ENCODE assay signal across 21 cellular contexts in the genomic region with DNA sequence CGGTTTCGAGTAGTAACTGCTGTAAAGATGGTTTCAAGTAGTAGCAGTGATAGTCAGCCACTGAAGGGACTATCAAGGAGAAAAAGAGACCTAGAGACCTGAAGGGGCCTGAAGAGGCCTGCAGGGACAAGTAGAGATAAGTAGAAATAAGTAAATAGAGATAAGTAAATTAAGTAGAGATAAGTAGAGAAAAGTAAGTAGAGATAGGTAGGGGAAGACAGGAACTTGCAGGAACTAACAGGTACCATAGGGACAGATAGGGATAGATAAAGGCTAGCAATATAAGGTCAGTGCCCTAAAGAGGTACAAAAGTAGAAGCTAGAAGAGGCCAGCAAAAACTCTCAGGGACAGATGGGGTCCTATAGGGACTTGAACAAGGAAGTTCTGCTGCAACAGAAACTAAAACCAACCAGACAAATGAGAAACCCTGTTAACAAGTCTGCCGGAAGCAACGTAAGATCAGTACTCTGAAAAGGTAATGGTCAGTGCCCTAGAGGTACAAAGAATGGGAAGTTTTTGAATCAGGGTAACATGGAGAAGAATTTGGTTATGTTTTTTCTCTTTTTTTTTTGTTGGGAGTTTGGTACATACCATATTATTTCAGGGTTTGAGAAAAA. TPM values are rescaled to one million over a fixed set of nuclear protein-coding genes. Genes with fewer than 3 reads are reported as not detected.
A peak's percentile ranks its signal among the peaks of the same experiment; 100 is the strongest.
DNase-seq lines count a peak whose midpoint lies in the region; ATAC-seq, FAIRE-seq and TF ChIP-seq lines count a peak whose summit lies in the region.
"Had no signal": no experiment of that assay in that cellular context is flagged by ENCODE, and none has a peak within 500 bp of the region (broad histone marks: within the 10 kb centered on the region; RNA-seq: fewer than 3 reads in every experiment).

No MANE protein-coding gene starts in this region.

- TF ChIP-seq RAD21 in GM12878 (IDR thresholded peaks at IDR 0.05; ENCODE audit: insufficient read depth, low read depth, low read length): no peak

- no peak for TF ChIP-seq CTCF in GM20000 (IDR thresholded peaks at IDR 0.05; ENCODE audit: extremely low read depth, missing control alignments)
- TF ChIP-seq CTCF in GM12878 (IDR thresholded peaks at IDR 0.05 in 2 of 3, conservative IDR thresholded peaks at IDR 0.05 in 1 of 3; ENCODE audit: control insufficient read depth in 2 of 3, extremely low read depth in 1 of 3, insufficient read depth in 1 of 3, low read depth in 3 of 3, low read length in 3 of 3): no peak
- TF ChIP-seq CTCF in suprapubic skin (IDR thresholded peaks at IDR 0.05): no peak

- POLR2A ChIA-PET in GM12878 (lab: Charles Lee): interaction anchor here (0.7 kb wide), 1 partner anchor 134 kb away, joined by 3 read pairs; no protein-coding TSS in a partner anchor

- H3K27ac ChIP-seq in GM12878 (ENCODE audit: control insufficient read depth, insufficient read depth) (peak overlapping the region; percentile 24; the same call in 1 of the 2 replicates), suprapubic skin (no peak overlapping the region)
- H3K27ac ChIP-seq: neutrophil, right lobe of liver, vagina had no signal

- RAD21 ChIA-PET in GM12878 (lab: Charles Lee; ENCODE audit: unreplicated experiment): no interaction called here

- H3K4me1 ChIP-seq in GM12878 (ENCODE audit: control insufficient read depth, insufficient read depth, low read length): peaks cover 7% of the 10 kb centered on the region
- peaks cover 4% of the 10 kb centered on the region for H3K4me1 ChIP-seq in suprapubic skin
- H3K4me1 ChIP-seq: right lobe of liver, vagina had no signal

- H3K36me3 ChIP-seq in GM12878 (ENCODE audit: control insufficient read depth in 2 of 2, insufficient read depth in 2 of 2, low read length in 1 of 2) (no peaks in the 10 kb centered on the region), suprapubic skin (no peaks in the 10 kb centered on the region)
- H3K36me3 ChIP-seq: neutrophil, right lobe of liver, vagina had no signal

- no peak overlapping the region for H3K9ac ChIP-seq in GM12878 (ENCODE audit: control insufficient read depth, insufficient read depth, low read length)

- WGBS in GM12878 (ENCODE audit: insufficient coverage, insufficient replicate concordance, low lambda C conversion rate, missing lambda C conversion rate): 49% methylated on average over 4 of the region's 4 CpGs
- WGBS in suprapubic skin: 92% methylated on average over 4 of the region's 4 CpGs

- CTCF ChIA-PET in GM12878 (lab: Yijun Ruan, JAX): no interaction called here

- in situ Hi-C loops in GM12878 (cut with MboI): no loop called here

- intact Hi-C loops in GM12878 (cut with micrococcal nuclease; ENCODE audit: unreplicated experiment): no loop called here

- no peak overlapping the region for H3K4me2 ChIP-seq in GM12878 (ENCODE audit: control insufficient read depth, insufficient read depth)

- H3K9me3 ChIP-seq in GM12878 (replicated peaks; ENCODE audit: control insufficient read depth, insufficient read depth, low read length): no peaks in the 10 kb centered on the region; the same call in 1 of the 3 replicates
- no peaks in the 10 kb centered on the region for H3K9me3 ChIP-seq in suprapubic skin
- H3K9me3 ChIP-seq: neutrophil, right lobe of liver, vagina had no signal

- SMC1A ChIA-PET in GM12878 (lab: Charles Lee; ENCODE audit: uncharacterized antibody, unreplicated experiment): interaction anchor here (0.6 to 1.1 kb wide), 3 partner anchors 9 to 386 kb away, joined by 3 to 5 read pairs (median 4); a partner anchor contains a TSS

- BruUV-seq in GM12878 (replicated peaks; lab: Mats Ljungman, UMichigan): no TSS peak

- H3K79me2 ChIP-seq in GM12878 (ENCODE audit: control insufficient read depth, insufficient read depth, low read length): no peaks in the 10 kb centered on the region

- FAIRE-seq in GM12878 (lab: Jason Lieb, UNC): peak; percentile 23
- FAIRE-seq: endometrium, H54 had no signal

- peak overlapping the region; percentile 64 for H2AFZ ChIP-seq in GM12878 (ENCODE audit: control insufficient read depth, low read depth, low read length)

- TF ChIP-seq EP300 in GM12878 (IDR thresholded peaks at IDR 0.05; ENCODE audit: borderline replicate concordance in 1 of 2, control insufficient read depth in 1 of 2, low read depth in 2 of 2, low read length in 2 of 2) (no peak), suprapubic skin (IDR thresholded peaks at IDR 0.05) (no peak)

- no peak for TF ChIP-seq POLR2A in GM12878 (IDR thresholded peaks at IDR 0.05; ENCODE audit: low read depth, low read length)
- TF ChIP-seq POLR2A in suprapubic skin (IDR thresholded peaks at IDR 0.05): no peak

- H3K4me3 ChIP-seq in GM12878 (no peak overlapping the region), suprapubic skin (no peak overlapping the region)
- H3K4me3 ChIP-seq: right lobe of liver, vagina had no signal

- DNase-seq in GM20000 (ENCODE audit: low spot score) (peak; percentile 26), GM12878 (ENCODE audit: low read depth, low spot score) (no peak), 8988T (no peak), DMS153 treated with DMSO at 0.1 percent for 48 hours (lab: John Stamatoyannopoulos, UW; ENCODE audit: unreplicated experiment) (no peak), suprapubic skin (ENCODE audit: low spot score in 2 of 2) (no peak)
- DNase-seq: activated CD4-positive, alpha-beta T cell treated with anti-CD3 and anti-CD28 coated beads for 1 hour; central memory CD4-positive, alpha-beta T cell; DND-41; mammary epithelial cell; NCI-H1417 treated with DMSO at 0.1 percent for 48 hours; NCI-H510A; right lobe of liver; stimulated activated CD4-positive, alpha-beta T cell treated with anti-CD3 and anti-CD28 coated beads, Interleukin-4, amount 100 ng/mL, for 1 hour; T-cell had no signal

- no peaks in the 10 kb centered on the region for H4K20me1 ChIP-seq in GM12878 (ENCODE audit: control insufficient read depth, insufficient read depth)

- H3K27me3 ChIP-seq in GM12878 (replicated peaks in 1 of 2; ENCODE audit: control insufficient read depth in 2 of 2, insufficient read depth in 2 of 2, low read length in 1 of 2): no peaks in the 10 kb centered on the region
- peaks cover 5% of the 10 kb centered on the region for H3K27me3 ChIP-seq in suprapubic skin
- H3K27me3 ChIP-seq: right lobe of liver, vagina had no signal

- ATAC-seq in GM18517 (IDR thresholded peaks at IDR 0.05; ENCODE audit: unreplicated experiment): peak; percentile 93
- peak; percentile 70 for ATAC-seq in HG03045 (IDR thresholded peaks at IDR 0.05; ENCODE audit: unreplicated experiment)
- ATAC-seq in GM12878: peak; percentile 98
- no peak for ATAC-seq in GM21737 (IDR thresholded peaks at IDR 0.05; ENCODE audit: unreplicated experiment)
- ATAC-seq: right lobe of liver, T-cell had no signal

TF ChIP-seq in GM12878, 131 proteins besides CTCF, POLR2A, EP300 and RAD21:
- TF ChIP-seq JUNB (IDR thresholded peaks at IDR 0.05): peak; percentile 58
- TF ChIP-seq EED (IDR thresholded peaks at IDR 0.05; ENCODE audit: low read depth): no peak
- peak in 1 of 2 experiments; percentile 15; a peak in 1 of 4 replicates for TF ChIP-seq IKZF2 (IDR thresholded peaks at IDR 0.05)
- TF ChIP-seq CREB1 (IDR thresholded peaks at IDR 0.05; ENCODE audit: low read depth): no peak
- no peak for TF ChIP-seq SIX5 (IDR thresholded peaks at IDR 0.05; ENCODE audit: low read depth, low read length, severe bottlenecking)
- TF ChIP-seq NFYA (IDR thresholded peaks at IDR 0.05; ENCODE audit: borderline replicate concordance, low read depth, low read length): no peak
- peak in 1 of 2 experiments; percentile 92; a peak in 2 of 4 replicates for TF ChIP-seq ETV6 (conservative IDR thresholded peaks at IDR 0.05 in 1 of 2, IDR thresholded peaks at IDR 0.05 in 1 of 2; ENCODE audit: borderline replicate concordance in 1 of 2, low read depth in 1 of 2)

RNA-seq across cellular contexts. Expression of a gene that starts 9.6 kb away (rescaled TPM):
- 66.7 and 75.4 TPM in 2 replicates for total RNA-seq in GM12878 (2013; cell fraction: nucleolus; rRNA removed)
- 27.2 and 30.1 TPM in 2 replicates for total RNA-seq in GM12878 (2014; rRNA removed)
- 36.0 and 36.3 TPM in 2 replicates for total RNA-seq in GM12878 (2014; rRNA removed; fragmentation: Illumina TruSeq; extraction: Trizol)
- 22.5 and 23.7 TPM in 2 replicates for total RNA-seq in GM12878 (2021)
- polyA plus RNA-seq in GM12878 (2011; ENCODE audit: low read depth): 27.6 TPM
- polyA plus RNA-seq in GM12878 (2011; rRNA removed): 134 and 148 TPM in 2 replicates
- polyA plus RNA-seq in GM12878 (2011; cell fraction: cytosol; rRNA removed): 24.0 and 42.1 TPM in 2 replicates
- 27.7 and 29.9 TPM in 2 replicates for polyA plus RNA-seq in GM12878 (2011; cell fraction: nucleus; rRNA removed)
- 40.9 and 62.5 TPM in 2 replicates for polyA plus RNA-seq in GM12878 (2012)
- polyA plus RNA-seq in GM12878 (2014; fragmentation: Illumina TruSeq; extraction: Trizol): 46.1 and 58.9 TPM in 2 replicates
- polyA plus RNA-seq in GM12878 (2014; fragmentation: Nextera tagmentation; extraction: Ambion mirVana): 10 to 100 TPM; 26.5 to 31.7 TPM
- 25.3 and 39.5 TPM in 2 replicates for polyA plus RNA-seq in GM12878 (2014; rRNA removed)
- 10 to 100 TPM; 26.2 to 30.0 TPM for polyA plus RNA-seq in GM12878 (2016; fragmentation: Nextera tagmentation; extraction: Ambion mirVana)
- 60.1 and 106 TPM in 2 replicates for polyA minus RNA-seq in GM12878 (2011; rRNA and poly(A)+ RNA removed)
- 12.4 and 22.0 TPM in 2 replicates for polyA minus RNA-seq in GM12878 (2011; cell fraction: cytosol; rRNA and poly(A)+ RNA removed)
- polyA minus RNA-seq in GM12878 (2011; cell fraction: nucleus; rRNA and poly(A)+ RNA removed): 25.4 and 34.3 TPM in 2 replicates
- 10 to 100 TPM; 16.3 to 43.4 (median 29.8) TPM for total RNA-seq in suprapubic skin
